1 cellular context compared by ENCODE assay signal in genomic region chr21:39854572-39854971, GRCh38.
TF ChIP-seq lines count a peak whose summit lies in the region.

No MANE protein-coding gene starts in this region.

TF ChIP-seq in H1, 55 proteins besides CTCF, POLR2A, EP300 and RAD21 (continued from another document):
- no peak for TF ChIP-seq CHD7 (IDR thresholded peaks at IDR 0.05; ENCODE audit: insufficient replicate concordance, low read length)
- no peak for TF ChIP-seq POLR2AphosphoS5 (IDR thresholded peaks at IDR 0.05; ENCODE audit: low read depth, low read length)
- TF ChIP-seq SUZ12 (IDR thresholded peaks at IDR 0.05; ENCODE audit: low read length): no peak
- no peak for TF ChIP-seq JUN (IDR thresholded peaks at IDR 0.05; ENCODE audit: low read depth, low read length)
- no peak for TF ChIP-seq RFX5 (IDR thresholded peaks at IDR 0.05; ENCODE audit: borderline replicate concordance, low read depth, low read length)
- no peak for TF ChIP-seq GABPA (IDR thresholded peaks at IDR 0.05; ENCODE audit: borderline replicate concordance, insufficient read depth, low read length)
- no peak for TF ChIP-seq CBX5 (IDR thresholded peaks at IDR 0.05; ENCODE audit: low read depth, low read length)
- no peak for TF ChIP-seq KDM1A (IDR thresholded peaks at IDR 0.05; ENCODE audit: borderline replicate concordance, low read length)
- TF ChIP-seq RXRA (IDR thresholded peaks at IDR 0.05; ENCODE audit: insufficient read depth, low read depth, low read length): no peak
- no peak for TF ChIP-seq TCF12 (IDR thresholded peaks at IDR 0.05; ENCODE audit: low read depth, low read length)
- TF ChIP-seq SP2 (IDR thresholded peaks at IDR 0.05; ENCODE audit: low read length): no peak
- no peak for TF ChIP-seq SP4 (IDR thresholded peaks at IDR 0.05; ENCODE audit: low read length)
- TF ChIP-seq E2F6 (IDR thresholded peaks at IDR 0.05): no peak
- TF ChIP-seq USF2 (IDR thresholded peaks at IDR 0.05; ENCODE audit: low read length): no peak
- no peak for TF ChIP-seq KDM5A (IDR thresholded peaks at IDR 0.05; ENCODE audit: low read length)
- TF ChIP-seq SIN3A (conservative IDR thresholded peaks at IDR 0.05 in 1 of 2, IDR thresholded peaks at IDR 0.05 in 1 of 2; ENCODE audit: low read depth in 1 of 2, low read length in 2 of 2): no peak
